1 cellular context compared by ENCODE assay signal in genomic region chr1:39566441-39567137, GRCh38.
A peak's percentile ranks its signal among the peaks of the same experiment; 100 is the strongest.
TF ChIP-seq lines count a peak whose summit lies in the region.

No MANE protein-coding gene starts in this region.

TF ChIP-seq in HepG2, 621 proteins besides CTCF, POLR2A, EP300 and RAD21 (continued from another document):
- TF ChIP-seq NCOA2 (CRISPR knock-in tag; IDR thresholded peaks at IDR 0.05): peak; percentile 45; the same call in 1 of the 2 replicates
- peak; percentile 59 for TF ChIP-seq RBFOX2 (IDR thresholded peaks at IDR 0.05; ENCODE audit: low read depth, low read length)
- TF ChIP-seq ARNTL (CRISPR knock-in tag; IDR thresholded peaks at IDR 0.05): peak; percentile 61; the same call in 1 of the 2 replicates
- TF ChIP-seq YEATS4 (CRISPR knock-in tag; IDR thresholded peaks at IDR 0.05; ENCODE audit: borderline replicate concordance): peak; percentile 63; the same call in 1 of the 2 replicates
- TF ChIP-seq, protein P1, sequence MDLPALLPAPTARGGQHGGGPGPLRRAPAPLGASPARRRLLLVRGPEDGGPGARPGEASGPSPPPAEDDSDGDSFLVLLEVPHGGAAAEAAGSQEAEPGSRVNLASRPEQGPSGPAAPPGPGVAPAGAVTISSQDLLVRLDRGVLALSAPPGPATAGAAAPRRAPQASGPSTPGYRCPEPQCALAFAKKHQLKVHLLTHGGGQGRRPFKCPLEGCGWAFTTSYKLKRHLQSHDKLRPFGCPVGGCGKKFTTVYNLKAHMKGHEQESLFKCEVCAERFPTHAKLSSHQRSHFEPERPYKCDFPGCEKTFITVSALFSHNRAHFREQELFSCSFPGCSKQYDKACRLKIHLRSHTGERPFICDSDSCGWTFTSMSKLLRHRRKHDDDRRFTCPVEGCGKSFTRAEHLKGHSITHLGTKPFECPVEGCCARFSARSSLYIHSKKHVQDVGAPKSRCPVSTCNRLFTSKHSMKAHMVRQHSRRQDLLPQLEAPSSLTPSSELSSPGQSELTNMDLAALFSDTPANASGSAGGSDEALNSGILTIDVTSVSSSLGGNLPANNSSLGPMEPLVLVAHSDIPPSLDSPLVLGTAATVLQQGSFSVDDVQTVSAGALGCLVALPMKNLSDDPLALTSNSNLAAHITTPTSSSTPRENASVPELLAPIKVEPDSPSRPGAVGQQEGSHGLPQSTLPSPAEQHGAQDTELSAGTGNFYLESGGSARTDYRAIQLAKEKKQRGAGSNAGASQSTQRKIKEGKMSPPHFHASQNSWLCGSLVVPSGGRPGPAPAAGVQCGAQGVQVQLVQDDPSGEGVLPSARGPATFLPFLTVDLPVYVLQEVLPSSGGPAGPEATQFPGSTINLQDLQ (CRISPR knock-in tag; IDR thresholded peaks at IDR 0.05): no peak
- TF ChIP-seq ZFX (CRISPR knock-in tag; IDR thresholded peaks at IDR 0.05; ENCODE audit: low read depth): peak; percentile 36; the same call in 1 of the 2 replicates
- TF ChIP-seq ZSCAN25 (CRISPR knock-in tag; IDR thresholded peaks at IDR 0.05): 0 out of 2 replicates have a peak, but pooled peaks have one; percentile 18
- TF ChIP-seq, protein P2, sequence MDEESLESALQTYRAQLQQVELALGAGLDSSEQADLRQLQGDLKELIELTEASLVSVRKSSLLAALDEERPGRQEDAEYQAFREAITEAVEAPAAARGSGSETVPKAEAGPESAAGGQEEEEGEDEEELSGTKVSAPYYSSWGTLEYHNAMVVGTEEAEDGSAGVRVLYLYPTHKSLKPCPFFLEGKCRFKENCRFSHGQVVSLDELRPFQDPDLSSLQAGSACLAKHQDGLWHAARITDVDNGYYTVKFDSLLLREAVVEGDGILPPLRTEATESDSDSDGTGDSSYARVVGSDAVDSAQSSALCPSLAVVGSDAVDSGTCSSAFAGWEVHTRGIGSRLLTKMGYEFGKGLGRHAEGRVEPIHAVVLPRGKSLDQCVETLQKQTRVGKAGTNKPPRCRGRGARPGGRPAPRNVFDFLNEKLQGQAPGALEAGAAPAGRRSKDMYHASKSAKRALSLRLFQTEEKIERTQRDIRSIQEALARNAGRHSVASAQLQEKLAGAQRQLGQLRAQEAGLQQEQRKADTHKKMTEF (CRISPR knock-in tag; IDR thresholded peaks at IDR 0.05): peak; percentile 59
- TF ChIP-seq, protein P3, sequence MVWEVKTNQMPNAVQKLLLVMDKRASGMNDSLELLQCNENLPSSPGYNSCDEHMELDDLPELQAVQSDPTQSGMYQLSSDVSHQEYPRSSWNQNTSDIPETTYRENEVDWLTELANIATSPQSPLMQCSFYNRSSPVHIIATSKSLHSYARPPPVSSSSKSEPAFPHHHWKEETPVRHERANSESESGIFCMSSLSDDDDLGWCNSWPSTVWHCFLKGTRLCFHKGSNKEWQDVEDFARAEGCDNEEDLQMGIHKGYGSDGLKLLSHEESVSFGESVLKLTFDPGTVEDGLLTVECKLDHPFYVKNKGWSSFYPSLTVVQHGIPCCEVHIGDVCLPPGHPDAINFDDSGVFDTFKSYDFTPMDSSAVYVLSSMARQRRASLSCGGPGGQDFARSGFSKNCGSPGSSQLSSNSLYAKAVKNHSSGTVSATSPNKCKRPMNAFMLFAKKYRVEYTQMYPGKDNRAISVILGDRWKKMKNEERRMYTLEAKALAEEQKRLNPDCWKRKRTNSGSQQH (CRISPR knock-in tag; IDR thresholded peaks at IDR 0.05; ENCODE audit: low read depth): 0 out of 2 replicates have a peak, but pooled peaks have one; percentile 45
- TF ChIP-seq CBX5 (CRISPR knock-in tag; IDR thresholded peaks at IDR 0.05; ENCODE audit: borderline replicate concordance): peak; percentile 47; the same call in 1 of the 2 replicates
- TF ChIP-seq SIN3A (IDR thresholded peaks at IDR 0.05; ENCODE audit: borderline replicate concordance, low read depth, low read length): peak; percentile 69; the same call in 1 of the 2 replicates
- TF ChIP-seq, protein P4, sequence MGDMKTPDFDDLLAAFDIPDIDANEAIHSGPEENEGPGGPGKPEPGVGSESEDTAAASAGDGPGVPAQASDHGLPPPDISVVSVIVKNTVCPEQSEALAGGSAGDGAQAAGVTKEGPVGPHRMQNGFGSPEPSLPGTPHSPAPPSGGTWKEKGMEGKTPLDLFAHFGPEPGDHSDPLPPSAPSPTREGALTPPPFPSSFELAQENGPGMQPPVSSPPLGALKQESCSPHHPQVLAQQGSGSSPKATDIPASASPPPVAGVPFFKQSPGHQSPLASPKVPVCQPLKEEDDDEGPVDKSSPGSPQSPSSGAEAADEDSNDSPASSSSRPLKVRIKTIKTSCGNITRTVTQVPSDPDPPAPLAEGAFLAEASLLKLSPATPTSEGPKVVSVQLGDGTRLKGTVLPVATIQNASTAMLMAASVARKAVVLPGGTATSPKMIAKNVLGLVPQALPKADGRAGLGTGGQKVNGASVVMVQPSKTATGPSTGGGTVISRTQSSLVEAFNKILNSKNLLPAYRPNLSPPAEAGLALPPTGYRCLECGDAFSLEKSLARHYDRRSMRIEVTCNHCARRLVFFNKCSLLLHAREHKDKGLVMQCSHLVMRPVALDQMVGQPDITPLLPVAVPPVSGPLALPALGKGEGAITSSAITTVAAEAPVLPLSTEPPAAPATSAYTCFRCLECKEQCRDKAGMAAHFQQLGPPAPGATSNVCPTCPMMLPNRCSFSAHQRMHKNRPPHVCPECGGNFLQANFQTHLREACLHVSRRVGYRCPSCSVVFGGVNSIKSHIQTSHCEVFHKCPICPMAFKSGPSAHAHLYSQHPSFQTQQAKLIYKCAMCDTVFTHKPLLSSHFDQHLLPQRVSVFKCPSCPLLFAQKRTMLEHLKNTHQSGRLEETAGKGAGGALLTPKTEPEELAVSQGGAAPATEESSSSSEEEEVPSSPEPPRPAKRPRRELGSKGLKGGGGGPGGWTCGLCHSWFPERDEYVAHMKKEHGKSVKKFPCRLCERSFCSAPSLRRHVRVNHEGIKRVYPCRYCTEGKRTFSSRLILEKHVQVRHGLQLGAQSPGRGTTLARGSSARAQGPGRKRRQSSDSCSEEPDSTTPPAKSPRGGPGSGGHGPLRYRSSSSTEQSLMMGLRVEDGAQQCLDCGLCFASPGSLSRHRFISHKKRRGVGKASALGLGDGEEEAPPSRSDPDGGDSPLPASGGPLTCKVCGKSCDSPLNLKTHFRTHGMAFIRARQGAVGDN (CRISPR knock-in tag; IDR thresholded peaks at IDR 0.05): no peak; the same call in 1 of the 2 replicates
- peak; percentile 42; the same call in 1 of the 2 replicates for TF ChIP-seq ZNF567 (CRISPR knock-in tag; IDR thresholded peaks at IDR 0.05; ENCODE audit: borderline replicate concordance)
- peak; percentile 65; the same call in 1 of the 2 replicates for TF ChIP-seq SNAPC2 (CRISPR knock-in tag; IDR thresholded peaks at IDR 0.05)
- TF ChIP-seq THAP11 (CRISPR knock-in tag; IDR thresholded peaks at IDR 0.05): peak; percentile 32; the same call in 1 of the 2 replicates
- TF ChIP-seq ZNF292 (CRISPR knock-in tag; IDR thresholded peaks at IDR 0.05; ENCODE audit: borderline replicate concordance, low read depth): no peak
- peak; percentile 23; the same call in 1 of the 2 replicates for TF ChIP-seq KAT8 (CRISPR knock-in tag; IDR thresholded peaks at IDR 0.05)
- peak; percentile 61; the same call in 1 of the 2 replicates for TF ChIP-seq CEBPB (IDR thresholded peaks at IDR 0.05; ENCODE audit: borderline replicate concordance, low read depth, low read length)
- peak; percentile 45; the same call in 1 of the 2 replicates for TF ChIP-seq ZNF614 (CRISPR knock-in tag; IDR thresholded peaks at IDR 0.05; ENCODE audit: borderline replicate concordance)
- peak; percentile 66 for TF ChIP-seq MED1 (CRISPR knock-in tag; IDR thresholded peaks at IDR 0.05)
- TF ChIP-seq TBX3 (IDR thresholded peaks at IDR 0.05; ENCODE audit: borderline replicate concordance): no peak
- TF ChIP-seq ZNF331 (CRISPR knock-in tag; IDR thresholded peaks at IDR 0.05): peak; percentile 49; the same call in 1 of the 2 replicates
- peak; percentile 33; the same call in 1 of the 2 replicates for TF ChIP-seq NR2F6 (IDR thresholded peaks at IDR 0.05)
- TF ChIP-seq NR2F6 (CRISPR knock-in tag; IDR thresholded peaks at IDR 0.05): peak; percentile 37; the same call in 1 of the 2 replicates
- peak; percentile 48; the same call in 1 of the 2 replicates for TF ChIP-seq HOXA3 (CRISPR knock-in tag; IDR thresholded peaks at IDR 0.05)
- TF ChIP-seq RARA (CRISPR knock-in tag; IDR thresholded peaks at IDR 0.05): peak; percentile 28; the same call in 1 of the 2 replicates
- TF ChIP-seq PHF5A (CRISPR knock-in tag; IDR thresholded peaks at IDR 0.05; ENCODE audit: low read depth, unreplicated experiment): peak; percentile 68
- no peak for TF ChIP-seq ZNF276 (CRISPR knock-in tag; IDR thresholded peaks at IDR 0.05; ENCODE audit: low read depth)
- peak; percentile 77 for TF ChIP-seq NFIC (IDR thresholded peaks at IDR 0.05; ENCODE audit: low read length)
- 0 out of 2 replicates have a peak, but pooled peaks have one; percentile 35 for TF ChIP-seq MLX (CRISPR knock-in tag; IDR thresholded peaks at IDR 0.05)
- TF ChIP-seq PPARG (CRISPR knock-in tag; conservative IDR thresholded peaks at IDR 0.05): no peak
- TF ChIP-seq HDAC2 (CRISPR knock-in tag; IDR thresholded peaks at IDR 0.05): peak; percentile 47; the same call in 1 of the 2 replicates
- TF ChIP-seq MXI1 (IDR thresholded peaks at IDR 0.05; ENCODE audit: borderline replicate concordance, low read depth, low read length): peak; percentile 91; the same call in 1 of the 3 replicates
- TF ChIP-seq MAX (IDR thresholded peaks at IDR 0.05): peak; percentile 81
- TF ChIP-seq ZNF382 (CRISPR knock-in tag; IDR thresholded peaks at IDR 0.05; ENCODE audit: borderline replicate concordance): no peak
- peak; percentile 28; the same call in 1 of the 2 replicates for TF ChIP-seq RXRA (CRISPR knock-in tag; IDR thresholded peaks at IDR 0.05)
- no peak for TF ChIP-seq ZIK1 (CRISPR knock-in tag; IDR thresholded peaks at IDR 0.05; ENCODE audit: borderline replicate concordance, low read depth)
- no peak for TF ChIP-seq SYNCRIP (IDR thresholded peaks at IDR 0.05; ENCODE audit: insufficient read depth, low read depth, low read length)
- TF ChIP-seq ZMYM4 (CRISPR knock-in tag; IDR thresholded peaks at IDR 0.05): peak; percentile 69; the same call in 1 of the 2 replicates
- TF ChIP-seq DMAP1 (CRISPR knock-in tag; IDR thresholded peaks at IDR 0.05): 0 out of 2 replicates have a peak, but pooled peaks have one; percentile 52
- 0 out of 2 replicates have a peak, but pooled peaks have one; percentile 17 for TF ChIP-seq MIXL1 (CRISPR knock-in tag; IDR thresholded peaks at IDR 0.05)
- peak; percentile 90 for TF ChIP-seq TEAD3 (CRISPR knock-in tag; optimal IDR thresholded peaks at IDR 0.05; ENCODE audit: borderline replicate concordance)
- TF ChIP-seq GATAD2A (CRISPR knock-in tag; IDR thresholded peaks at IDR 0.05): peak; percentile 80
